Comparison of ENCODE assay signal across 29 cellular contexts in genomic region chr7:28731092-28731491, GRCh38.
"Had no signal": no experiment of that assay in that cellular context is flagged by ENCODE, and none has a peak within 500 bp of the region (broad histone marks: within the 10 kb centered on the region; RNA-seq: fewer than 3 reads in every experiment).

No MANE protein-coding gene starts in this region.

- H3K4me3 Mint-ChIP-seq: activated CD4-positive, alpha-beta memory T cell treated with anti-CD3 and anti-CD28 coated beads for 36 hours; activated naive CD4-positive, alpha-beta T cell treated with anti-CD3 and anti-CD28 coated beads, Interleukin-2, amount 10 ng/mL, durations not matched to agents 7 days and 5 days; activated T-cell treated with anti-CD3 and anti-CD28 coated beads, Interleukin-2, amount 50 U/mL, for 24 hours; central memory CD8-positive, alpha-beta T cell; nephron had no signal

- H3K36me3 Mint-ChIP-seq: activated CD4-positive, alpha-beta memory T cell treated with anti-CD3 and anti-CD28 coated beads for 36 hours; activated naive CD4-positive, alpha-beta T cell treated with anti-CD3 and anti-CD28 coated beads, Interleukin-2, amount 10 ng/mL, durations not matched to agents 7 days and 5 days had no signal

- DNase-seq: activated CD4-positive, alpha-beta memory T cell treated with anti-CD3 and anti-CD28 coated beads for 36 hours; activated CD4-positive, alpha-beta T cell treated with anti-CD3 and anti-CD28 coated beads for 48 hours; activated CD8-positive, alpha-beta memory T cell treated with anti-CD3 and anti-CD28 coated beads, Interleukin-2, amount 50 U/mL, for 48 hours; activated gamma-delta T cell; activated naive CD4-positive, alpha-beta T cell treated with anti-CD3 and anti-CD28 coated beads, Interleukin-2, amount 10 ng/mL, durations not matched to agents 7 days and 5 days; activated T-cell treated with anti-CD3 and anti-CD28 coated beads, Interleukin-2, amount 50 U/mL, for 24 hours; amniotic stem cell; effector memory CD4-positive, alpha-beta T cell; foreskin melanocyte; heart right ventricle; kidney glomerular epithelial cell; left lung; posterior cingulate gyrus; right cardiac atrium; spleen; stimulated activated CD4-positive, alpha-beta T cell treated with anti-CD3 and anti-CD28 coated beads, Interleukin-4, amount 100 ng/mL, for 1 hour; stimulated activated naive CD8-positive, alpha-beta T cell treated with anti-CD3 and anti-CD28 coated beads, Interleukin-15, Interleukin-2, amounts not matched to agents 100 U/mL and 50 U/mL, for 24 hours; T-helper 9 cell; trophoblast cell; WERI-Rb-1 had no signal

- ATAC-seq: activated CD4-positive, CD25-positive, alpha-beta regulatory T cell treated with anti-CD3 and anti-CD28 coated beads, Interleukin-2, amount 50 U/mL, for 24 hours; left lung; stimulated activated naive CD8-positive, alpha-beta T cell treated with anti-CD3 and anti-CD28 coated beads, Interleukin-15, Interleukin-2, amounts not matched to agents 100 U/mL and 50 U/mL, for 24 hours had no signal

- H3K4me3 ChIP-seq: left lung, lung, spleen had no signal

- H3K27ac ChIP-seq: left lung, spleen, WERI-Rb-1 had no signal

- H3K27me3 ChIP-seq: breast epithelium, heart right ventricle, left lung, spleen had no signal

- H3K27me3 Mint-ChIP-seq: activated T-cell treated with anti-CD3 and anti-CD28 coated beads, Interleukin-2, amount 50 U/mL, for 24 hours had no signal

- H3K4me1 Mint-ChIP-seq: activated naive CD4-positive, alpha-beta T cell treated with anti-CD3 and anti-CD28 coated beads, Interleukin-2, amount 10 ng/mL, durations not matched to agents 7 days and 5 days; central memory CD8-positive, alpha-beta T cell had no signal

- H3K36me3 ChIP-seq: breast epithelium, thoracic aorta, WERI-Rb-1 had no signal

- H3K27ac Mint-ChIP-seq: activated CD4-positive, alpha-beta memory T cell treated with anti-CD3 and anti-CD28 coated beads for 36 hours; activated naive CD4-positive, alpha-beta T cell treated with anti-CD3 and anti-CD28 coated beads, Interleukin-2, amount 10 ng/mL, durations not matched to agents 7 days and 5 days; activated T-cell treated with anti-CD3 and anti-CD28 coated beads, Interleukin-2, amount 50 U/mL, for 24 hours had no signal

- FAIRE-seq: colon, TTC549, urothelium cell line had no signal

- H3K9me3 ChIP-seq: breast epithelium, heart right ventricle, left lung, spleen, thoracic aorta had no signal

- H3K4me1 ChIP-seq: breast epithelium, left lung had no signal
